1 cellular context compared by ENCODE assay signal in genomic region chr2:127044165-127044718, GRCh38.
TF ChIP-seq lines count a peak whose summit lies in the region.

No MANE protein-coding gene starts in this region.

TF ChIP-seq in IMR-90, 13 proteins besides CTCF, POLR2A, EP300 and RAD21:
- no peak for TF ChIP-seq MAFK (IDR thresholded peaks at IDR 0.05; ENCODE audit: low read depth, low read length)
- no peak for TF ChIP-seq NFE2L2 (IDR thresholded peaks at IDR 0.05; ENCODE audit: low read depth, low read length)
- no peak for TF ChIP-seq MAZ (IDR thresholded peaks at IDR 0.05; ENCODE audit: borderline replicate concordance, low read depth, low read length)
- TF ChIP-seq CEBPB (IDR thresholded peaks at IDR 0.05; ENCODE audit: low read depth, low read length) = no peak
- TF ChIP-seq USF2 (IDR thresholded peaks at IDR 0.05; ENCODE audit: low read depth, low read length) = no peak
- TF ChIP-seq SMC3 (IDR thresholded peaks at IDR 0.05; ENCODE audit: low read depth, low read length) = no peak
- TF ChIP-seq MXI1 (IDR thresholded peaks at IDR 0.05; ENCODE audit: borderline replicate concordance, low read depth, low read length) = no peak
- TF ChIP-seq FOS (IDR thresholded peaks at IDR 0.05; ENCODE audit: low read depth, low read length) = no peak
- no peak for TF ChIP-seq RCOR1 (IDR thresholded peaks at IDR 0.05; ENCODE audit: insufficient replicate concordance, low read length)
- TF ChIP-seq RFX5 (IDR thresholded peaks at IDR 0.05; ENCODE audit: low read depth, low read length) = no peak
- no peak for TF ChIP-seq ELK1 (IDR thresholded peaks at IDR 0.05; ENCODE audit: borderline replicate concordance, low read depth, low read length)
- TF ChIP-seq BHLHE40 (IDR thresholded peaks at IDR 0.05; ENCODE audit: low read depth, low read length) = no peak
- no peak for TF ChIP-seq CHD1 (IDR thresholded peaks at IDR 0.05; ENCODE audit: low read depth, low read length)
